9 cellular contexts compared by ENCODE assay signal in the genomic region with DNA sequence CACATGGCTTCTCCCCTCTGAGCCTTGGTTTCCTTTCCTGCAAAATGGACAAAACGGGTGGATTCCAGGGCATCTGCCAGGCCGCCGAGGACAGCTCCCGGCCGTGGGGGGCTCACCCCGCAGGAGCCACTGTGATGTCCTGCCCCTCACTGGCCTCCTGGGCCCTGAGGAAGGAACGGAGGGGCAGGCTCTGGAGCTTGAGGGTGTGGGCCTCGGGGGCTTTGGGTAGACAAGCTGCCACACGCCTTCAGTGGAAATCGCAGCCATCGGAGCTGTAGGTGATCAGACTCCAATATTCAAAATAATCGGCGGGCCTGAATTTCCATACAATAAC. TPM values are rescaled to one million over a fixed set of nuclear protein-coding genes. Genes with fewer than 3 reads are reported as not detected.
DNase-seq lines count a peak whose midpoint lies in the region; ATAC-seq and TF ChIP-seq lines count a peak whose summit lies in the region.
"Had no signal": no experiment of that assay in that cellular context is flagged by ENCODE, and none has a peak within 500 bp of the region (broad histone marks: within the 10 kb centered on the region; RNA-seq: fewer than 3 reads in every experiment).

No MANE protein-coding gene starts in this region.

- H3K4me1 ChIP-seq in BLaER1 (peaks cover 88% of the 10 kb centered on the region), adrenal gland (replicated peaks in 1 of 2) (peaks cover 18 to 37% of the 10 kb centered on the region in 2 donors), psoas muscle (peaks cover 26% of the 10 kb centered on the region)

- no peak for ATAC-seq in psoas muscle
- ATAC-seq in HG03354 (IDR thresholded peaks at IDR 0.05; ENCODE audit: poor library complexity, severe bottlenecking, unreplicated experiment), result no peak

- intact Hi-C loops in adrenal gland (cut with DNase I), result no loop called here
- intact Hi-C loops in psoas muscle (cut with DNase I), result no loop called here

- peak overlapping the region; percentile 83 for H3K9ac ChIP-seq in BLaER1

- TF ChIP-seq POLR2A in adrenal gland (IDR thresholded peaks at IDR 0.05), result no peak

- H3K9me3 ChIP-seq in BLaER1 (no peaks in the 10 kb centered on the region), adrenal gland (replicated peaks in 1 of 3) (no peaks in the 10 kb centered on the region), psoas muscle (no peaks in the 10 kb centered on the region)

- H3K4me2 ChIP-seq in BLaER1, result peak overlapping the region; percentile 98

- H3K27me3 ChIP-seq in BLaER1 (no peaks in the 10 kb centered on the region), adrenal gland (no peaks in the 10 kb centered on the region), layer of hippocampus (ENCODE audit: control insufficient read depth, insufficient read depth, low read length) (no peaks in the 10 kb centered on the region), psoas muscle (ENCODE audit: insufficient read depth in 3 of 3, low read length in 2 of 3) (peaks cover 0 to 12% (median 0%) of the 10 kb centered on the region in 3 donors)

- H3K36me3 ChIP-seq in BLaER1, result no peaks in the 10 kb centered on the region
- H3K36me3 ChIP-seq in adrenal gland (replicated peaks in 1 of 2), result no peaks in the 10 kb centered on the region
- no peaks in the 10 kb centered on the region for H3K36me3 ChIP-seq in psoas muscle (ENCODE audit: insufficient read depth in 1 of 2, low read depth in 1 of 2)

- TF ChIP-seq CTCF in adrenal gland (IDR thresholded peaks at IDR 0.05), result no peak
- TF ChIP-seq CTCF in psoas muscle (IDR thresholded peaks at IDR 0.05), result no peak

- H3K4me3 ChIP-seq in BLaER1 (peak overlapping the region; percentile 66; the same call in 1 of the 2 replicates), adrenal gland (peak overlapping the region in 1 of 4 donors; percentile 41), psoas muscle (peak overlapping the region; percentile 56)

- H4K20me1 ChIP-seq in BLaER1, result no peaks in the 10 kb centered on the region

- H3K27ac ChIP-seq in BLaER1, result peak overlapping the region; percentile 91
- peak overlapping the region; percentile 81 to 91 (median 84) for H3K27ac ChIP-seq in adrenal gland
- H3K27ac ChIP-seq in layer of hippocampus (ENCODE audit: low read depth, low read length), result peak overlapping the region; percentile 73
- peak overlapping the region; percentile 83 for H3K27ac ChIP-seq in psoas muscle

- 67 to 79% (median 69%) methylated on average over 12 to 13 of the region's 13 CpGs for WGBS in adrenal gland, 4 donors
- 62 to 71% (median 63%) methylated on average over 13 of the region's 13 CpGs for WGBS in psoas muscle, 3 donors

- DNase-seq in adrenal gland (no peak), psoas muscle (no peak), NCI-H1105 (lab: John Stamatoyannopoulos, UW) (no peak), NCI-H345 treated with DMSO at 0.1 percent for 48 hours (lab: John Stamatoyannopoulos, UW; ENCODE audit: unreplicated experiment) (no peak)
- DNase-seq in activated effector memory CD4-positive, alpha-beta T cell treated with anti-CD3 and anti-CD28 coated beads, Interleukin-2, amount 50 U/mL, for 16 hours, result no peak
- DNase-seq: cortex of kidney had no signal

RNA-seq across cellular contexts. Expression of a gene that starts 32.2 kb away (rescaled TPM):
- total RNA-seq in adrenal gland, result 10 to 100 TPM; 25.5 to 51.8 (median 37.9) TPM
- polyA plus RNA-seq in adrenal gland, result 10 to 100 TPM; 20.2 to 63.3 (median 60.5) TPM
- total RNA-seq in psoas muscle, result 100 to 1,000 TPM; 140 to 233 (median 174) TPM
- 100 to 1,000 TPM in 2 of 3 donors, 10 to 100 TPM in 1; 71.1 to 261 (median 154) TPM for polyA plus RNA-seq in psoas muscle
